9 cellular contexts compared by ENCODE assay signal in the genomic region with DNA sequence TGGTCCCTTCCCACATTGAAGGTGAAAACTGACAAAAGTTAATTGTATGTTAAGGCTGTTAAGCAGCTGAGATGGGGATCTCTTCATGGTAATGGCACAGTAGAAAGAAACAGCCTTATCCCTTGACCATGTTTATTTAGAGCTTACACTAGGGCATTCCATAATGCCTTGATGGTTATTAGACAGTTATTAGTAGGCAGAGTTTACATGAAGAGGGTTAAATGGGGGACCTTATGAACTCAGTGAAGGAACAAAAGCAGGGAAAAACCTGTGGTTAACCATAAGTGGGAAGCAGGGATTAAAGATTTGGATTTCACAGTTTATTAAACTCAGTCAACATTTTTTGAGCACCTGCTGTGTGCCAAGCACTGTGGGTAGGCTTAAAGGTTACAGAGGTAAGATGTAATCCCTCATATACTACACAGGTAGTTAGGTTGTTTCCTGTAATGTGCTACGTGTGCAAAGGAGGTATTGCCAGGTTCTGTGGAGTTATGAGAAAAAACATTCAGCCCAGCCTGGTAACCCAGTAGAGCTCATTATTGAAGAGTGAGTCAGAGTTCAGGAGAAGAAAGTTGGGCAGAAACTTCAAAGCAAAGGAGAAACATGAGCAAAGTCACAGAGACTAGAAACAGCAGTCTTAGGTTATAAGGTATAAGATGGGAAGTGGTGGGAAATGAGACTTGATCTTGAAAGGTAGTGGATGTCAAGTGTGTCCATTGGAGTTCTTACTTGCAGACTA. TPM values are rescaled to one million over a fixed set of nuclear protein-coding genes. Genes with fewer than 3 reads are reported as not detected.
DNase-seq lines count a peak whose midpoint lies in the region; ATAC-seq, FAIRE-seq and TF ChIP-seq lines count a peak whose summit lies in the region.
"Had no signal": no experiment of that assay in that cellular context is flagged by ENCODE, and none has a peak within 500 bp of the region (broad histone marks: within the 10 kb centered on the region; RNA-seq: fewer than 3 reads in every experiment).

No MANE protein-coding gene starts in this region.

- ATAC-seq in activated CD4-positive, alpha-beta T cell treated with anti-CD3 and anti-CD28 coated beads for 36 hours: peak; percentile 69

- intact Hi-C loops in activated CD4-positive, alpha-beta T cell treated with anti-CD3 and anti-CD28 coated beads for 36 hours (cut with DNase I, micrococcal nuclease): loop anchor here (1.0 to 5.0 kb wide), 5 partner anchors 25 to 171 kb away; partner anchors contain the start of genes MRPS26 (in 1 of the 2), PCED1A (in 1 of the 2) and VPS16 (in 1 of the 2)
- intact Hi-C loops in dorsolateral prefrontal cortex (cut with DNase I): no loop called here

- DNase-seq in activated CD4-positive, alpha-beta T cell treated with anti-CD3 and anti-CD28 coated beads for 36 hours: peak; percentile 46
- DNase-seq in activated CD4-positive, alpha-beta T cell treated with anti-CD3 and anti-CD28 coated beads, Interleukin-2, amount 50 U/mL, for 48 hours: no peak
- DNase-seq in HT1080 (ENCODE audit: low read depth): peak; percentile 74
- peak; percentile 80 for DNase-seq in amniotic epithelial cell (ENCODE audit: low read depth)
- peak; percentile 18 for DNase-seq in myocyte (ENCODE audit: low read depth)
- DNase-seq in frontal cortex (ENCODE audit: low spot score in 2 of 2): no peak
- DNase-seq in dorsolateral prefrontal cortex: no peak
- no peak for DNase-seq in dermis blood vessel endothelial cell

- CTCF ChIA-PET in activated CD4-positive, alpha-beta T cell treated with anti-CD3 and anti-CD28 coated beads for 36 hours (lab: Charles Lee): interaction anchor here (0.8 to 1.9 kb wide), 9 partner anchors 10 to 150 kb away, joined by 3 to 18 read pairs (median 4); no protein-coding TSS in a partner anchor

- peak overlapping the region in 8 of 59 donors; percentile 3 to 44 (median 15) for H3K27ac ChIP-seq in dorsolateral prefrontal cortex
- H3K27ac ChIP-seq: coronary artery had no signal

- H3K9me3 Mint-ChIP-seq in activated CD4-positive, alpha-beta T cell treated with anti-CD3 and anti-CD28 coated beads for 36 hours (ENCODE audit: low read depth): no peaks in the 10 kb centered on the region

- no peaks in the 10 kb centered on the region for H3K27me3 Mint-ChIP-seq in activated CD4-positive, alpha-beta T cell treated with anti-CD3 and anti-CD28 coated beads for 36 hours

- POLR2A ChIA-PET in activated CD4-positive, alpha-beta T cell treated with anti-CD3 and anti-CD28 coated beads for 36 hours (lab: Charles Lee): interaction anchor here (0.5 to 2.0 kb wide), 8 partner anchors 19 to 359 kb away, joined by 3 to 35 read pairs (median 8); partner anchors contain the start of genes MRPS26 and NOP56

- peaks cover 61% of the 10 kb centered on the region for H3K36me3 Mint-ChIP-seq in activated CD4-positive, alpha-beta T cell treated with anti-CD3 and anti-CD28 coated beads for 36 hours (ENCODE audit: low read depth)

- H3K4me3 ChIP-seq in dorsolateral prefrontal cortex: no peak overlapping the region
- H3K4me3 ChIP-seq: coronary artery had no signal

- peaks cover 70% of the 10 kb centered on the region for H3K4me1 Mint-ChIP-seq in activated CD4-positive, alpha-beta T cell treated with anti-CD3 and anti-CD28 coated beads for 36 hours

- peak overlapping the region; percentile 37 for H3K4me3 Mint-ChIP-seq in activated CD4-positive, alpha-beta T cell treated with anti-CD3 and anti-CD28 coated beads for 36 hours

- no peak for TF ChIP-seq CTCF in dorsolateral prefrontal cortex (IDR thresholded peaks at IDR 0.05 in 54 of 56, conservative IDR thresholded peaks at IDR 0.05 in 2 of 56; ENCODE audit: low read depth in 1 of 56, partially characterized antibody in 56 of 56)

- FAIRE-seq in frontal cortex (lab: Jason Lieb, UNC): no peak

- no peaks in the 10 kb centered on the region for H3K27me3 ChIP-seq in dorsolateral prefrontal cortex

- H3K27ac Mint-ChIP-seq in activated CD4-positive, alpha-beta T cell treated with anti-CD3 and anti-CD28 coated beads for 36 hours: peak overlapping the region; percentile 94

RNA-seq across cellular contexts. Expression of gene GNRH2, which starts 32.3 kb away (rescaled TPM):
- total RNA-seq in activated CD4-positive, alpha-beta T cell treated with anti-CD3 and anti-CD28 coated beads for 36 hours: 1 to 10 TPM; 8.0 to 8.3 TPM
- 0.17 TPM in 1 of 2 replicates, not detected in the other for total RNA-seq in HT1080 (2014; rRNA removed; shearing (Covaris generic))
- polyA plus RNA-seq in HT1080 (2015; cell fraction: cytosol; rRNA removed): not detected in 2 replicates
- 0.20 and 8.2 TPM in 2 replicates for polyA plus RNA-seq in HT1080 (2015; cell fraction: nucleus; rRNA removed)
- not detected in 2 replicates for total RNA-seq in myocyte
- 0.10 TPM for polyA plus RNA-seq in myocyte (2012)
- not detected for total RNA-seq in frontal cortex
- 1 to 10 TPM in 85 of 120 experiments, under 1 TPM in 15, not detected in 20; 0.54 to 6.0 (median 1.8) TPM for total RNA-seq in dorsolateral prefrontal cortex
- not detected in 2 replicates for total RNA-seq in dermis blood vessel endothelial cell

RNA-seq across cellular contexts. Expression of gene MRPS26, which starts 34.7 kb away (rescaled TPM):
- total RNA-seq in activated CD4-positive, alpha-beta T cell treated with anti-CD3 and anti-CD28 coated beads for 36 hours: 100 to 1,000 TPM; 107 to 153 TPM
- total RNA-seq in HT1080 (2014; rRNA removed; shearing (Covaris generic)): 179 and 213 TPM in 2 replicates
- 110 and 137 TPM in 2 replicates for polyA plus RNA-seq in HT1080 (2015; cell fraction: cytosol; rRNA removed)
- 54.1 and 57.9 TPM in 2 replicates for polyA plus RNA-seq in HT1080 (2015; cell fraction: nucleus; rRNA removed)
- total RNA-seq in myocyte (51.2 and 56.8 TPM in 2 replicates), frontal cortex (36.3 TPM), dorsolateral prefrontal cortex (10 to 100 TPM; 31.6 to 66.0 (median 49.9) TPM), dermis blood vessel endothelial cell (34.5 and 37.6 TPM in 2 replicates)
- polyA plus RNA-seq in myocyte (2012): 39.9 TPM

Comparison
In these comparisons a context has a peak if more than half of its experiments do, and no peak if none do; other contexts are left out.
1. DNase-seq: peak in activated CD4-positive, alpha-beta T cell treated with anti-CD3 and anti-CD28 coated beads for 36 hours (single experiment), HT1080 (single experiment), amniotic epithelial cell (single experiment) and myocyte (single experiment); none in activated CD4-positive, alpha-beta T cell treated with anti-CD3 and anti-CD28 coated beads, Interleukin-2, amount 50 U/mL, for 48 hours (0 of 2), frontal cortex (0 of 2), dorsolateral prefrontal cortex (0 of 10) and dermis blood vessel endothelial cell (single experiment).
2. intact Hi-C loops: an anchor here in activated CD4-positive, alpha-beta T cell treated with anti-CD3 and anti-CD28 coated beads for 36 hours (1.0 to 5.0 kb wide); none called in dorsolateral prefrontal cortex.